Comparison of ENCODE assay signal across 8 cellular contexts in the genomic region with DNA sequence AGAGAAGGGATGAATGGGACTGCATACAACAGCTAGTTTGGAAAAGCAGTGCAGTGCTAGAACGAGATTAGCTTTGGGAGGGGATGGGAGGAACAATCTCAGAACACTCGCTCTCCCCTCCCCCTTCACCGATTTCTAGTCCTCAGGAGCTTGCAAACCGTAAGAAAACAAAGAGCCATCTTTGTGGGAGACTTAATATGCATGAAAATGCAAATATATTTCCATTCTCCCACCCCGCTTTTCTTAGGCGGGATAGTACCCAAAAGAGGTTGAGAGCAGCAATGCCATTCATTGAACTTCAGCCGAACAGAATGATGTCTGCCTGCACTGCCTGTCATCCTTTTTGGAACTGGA. TPM values are rescaled to one million over a fixed set of nuclear protein-coding genes. Genes with fewer than 3 reads are reported as not detected.
DNase-seq lines count a peak whose midpoint lies in the region; ATAC-seq, FAIRE-seq and TF ChIP-seq lines count a peak whose summit lies in the region.

No MANE protein-coding gene starts in this region.

- no peak for DNase-seq in A549 (ENCODE audit: low read depth in 1 of 2, low spot score in 1 of 2)
- peak; percentile 31 to 66 for DNase-seq in HAP-1 (ENCODE audit: low spot score in 2 of 2)
- no peak for DNase-seq in body of pancreas
- DNase-seq in NCI-H69 (lab: John Stamatoyannopoulos, UW): no peak
- no peak for DNase-seq in MV-4-11 (lab: John Stamatoyannopoulos, UW)

- TF ChIP-seq POLR2A in A549 (IDR thresholded peaks at IDR 0.05; ENCODE audit: low read length) (no peak), body of pancreas (IDR thresholded peaks at IDR 0.05) (no peak)

- TF ChIP-seq RAD21 in A549 (conservative IDR thresholded peaks at IDR 0.05 in 1 of 2, IDR thresholded peaks at IDR 0.05 in 1 of 2): no peak

- WGBS in A549 (ENCODE audit: missing lambda C conversion rate): 26% methylated on average over 7 of the region's 7 CpGs
- 36 to 40% methylated on average over 7 of the region's 7 CpGs for whole genome bisulfite sequencing in body of pancreas, 2 donors
- WGBS in mesodermal cell (ENCODE audit: insufficient coverage in 2 of 2), 2 experiments: 5 to 13% methylated on average over 2 to 3 of the region's 7 CpGs

- TF ChIP-seq CTCF in A549 (IDR thresholded peaks at IDR 0.05) (no peak), body of pancreas (IDR thresholded peaks at IDR 0.05) (no peak)

- POLR2A ChIA-PET in A549 (lab: Yijun Ruan, JAX): interaction anchor here (0.6 kb wide), 1 partner anchor 16 kb away, joined by 3 read pairs; no protein-coding TSS in a partner anchor

- H3K4me1 ChIP-seq in A549 (peaks cover 17% of the 10 kb centered on the region), HAP-1 (peaks cover 12% of the 10 kb centered on the region), body of pancreas (peaks cover 22% of the 10 kb centered on the region), mesodermal cell (ENCODE audit: control insufficient read depth, insufficient read depth, low read length, poor library complexity, severe bottlenecking) (peaks cover 13% of the 10 kb centered on the region)

- peak overlapping the region; percentile 94 for H3K4me3 ChIP-seq in A549
- H3K4me3 ChIP-seq in HAP-1: peak overlapping the region; percentile 77
- H3K4me3 ChIP-seq in body of pancreas: peak overlapping the region; percentile 62 to 86
- peak overlapping the region; percentile 89 for H3K4me3 ChIP-seq in mesodermal cell (ENCODE audit: extremely low read depth, insufficient read depth, low read length, poor library complexity, severe bottlenecking)

- intact Hi-C loops in body of pancreas (cut with DNase I): no loop called here

- no peak for FAIRE-seq in A549 (lab: Jason Lieb, UNC)

- H3K27me3 ChIP-seq in HAP-1 (ENCODE audit: low read depth) (no peaks in the 10 kb centered on the region), body of pancreas (no peaks in the 10 kb centered on the region)

- no peaks in the 10 kb centered on the region for H3K9me3 ChIP-seq in A549
- no peaks in the 10 kb centered on the region for H3K9me3 ChIP-seq in HAP-1
- no peaks in the 10 kb centered on the region for H3K9me3 ChIP-seq in body of pancreas
- H3K9me3 ChIP-seq in mesodermal cell (ENCODE audit: control insufficient read depth, low read length): no peaks in the 10 kb centered on the region

- peak overlapping the region; percentile 97 for H3K4me2 ChIP-seq in A549

- peak in 1 of 2 experiments; percentile 14; a peak in 2 of 6 replicates for ATAC-seq in A549
- ATAC-seq in body of pancreas: no peak
- no peak for ATAC-seq in GM19463 (IDR thresholded peaks at IDR 0.05; ENCODE audit: unreplicated experiment)
- no peak for ATAC-seq in GM18861 (IDR thresholded peaks at IDR 0.05; ENCODE audit: unreplicated experiment)

- in situ Hi-C loops in HAP-1 (cut with MboI; ENCODE audit: low sequenced_read_pairs): no loop called here

- peaks cover 41% of the 10 kb centered on the region for H3K36me3 ChIP-seq in HAP-1 (replicated peaks)
- H3K36me3 ChIP-seq in body of pancreas (replicated peaks in 1 of 2; ENCODE audit: insufficient read depth in 1 of 2, low read depth in 2 of 2): no peaks in the 10 kb centered on the region
- H3K36me3 ChIP-seq in mesodermal cell (ENCODE audit: control insufficient read depth, insufficient read depth, low read length): peaks cover 44% of the 10 kb centered on the region

- H3K27ac ChIP-seq in A549 (peak overlapping the region; percentile 96 to 97), body of pancreas (peak overlapping the region in 1 of 4 donors; percentile 64), mesodermal cell (ENCODE audit: low read depth, low read length, severe bottlenecking) (peak overlapping the region; percentile 73)

- no peak for TF ChIP-seq EP300 in A549 (IDR thresholded peaks at IDR 0.05)

- CTCF ChIA-PET in A549 (lab: Yijun Ruan, JAX): interaction anchor here (1.2 to 7.0 kb wide), 3 partner anchors 23 to 48 kb away, joined by 3 to 32 read pairs (median 7); a partner anchor contains a TSS

TF ChIP-seq in A549, 52 proteins besides CTCF, POLR2A, EP300 and RAD21:
- TF ChIP-seq, protein P1, sequence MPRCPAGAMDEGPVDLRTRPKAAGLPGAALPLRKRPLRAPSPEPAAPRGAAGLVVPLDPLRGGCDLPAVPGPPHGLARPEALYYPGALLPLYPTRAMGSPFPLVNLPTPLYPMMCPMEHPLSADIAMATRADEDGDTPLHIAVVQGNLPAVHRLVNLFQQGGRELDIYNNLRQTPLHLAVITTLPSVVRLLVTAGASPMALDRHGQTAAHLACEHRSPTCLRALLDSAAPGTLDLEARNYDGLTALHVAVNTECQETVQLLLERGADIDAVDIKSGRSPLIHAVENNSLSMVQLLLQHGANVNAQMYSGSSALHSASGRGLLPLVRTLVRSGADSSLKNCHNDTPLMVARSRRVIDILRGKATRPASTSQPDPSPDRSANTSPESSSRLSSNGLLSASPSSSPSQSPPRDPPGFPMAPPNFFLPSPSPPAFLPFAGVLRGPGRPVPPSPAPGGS (IDR thresholded peaks at IDR 0.05): no peak
- TF ChIP-seq RCOR1 (IDR thresholded peaks at IDR 0.05; ENCODE audit: low read depth, low read length) (no peak), CHD4 (IDR thresholded peaks at IDR 0.05; ENCODE audit: borderline replicate concordance) (no peak)

RNA-seq across cellular contexts. Expression of a gene that starts 1.1 kb away (rescaled TPM):
- 15.6 and 17.6 TPM in 2 replicates for polyA plus RNA-seq in A549 (2011; rRNA removed)
- polyA plus RNA-seq in A549 (2012; cell fraction: cytosol; rRNA removed): 46.0 and 55.7 TPM in 2 replicates
- polyA plus RNA-seq in A549 (2012; cell fraction: nucleus; rRNA removed): 38.7 and 42.5 TPM in 2 replicates
- 30.4 to 34.8 TPM (median 32.1 TPM) in 3 replicates for polyA plus RNA-seq in A549 (2017; fragmentation: RNase III; extraction: RNeasy Plus Mini Kit Qiagen cat#74134 plus additional on column Dnase treatment)
- 7.0 and 9.2 TPM in 2 replicates for polyA minus RNA-seq in A549 (2011; rRNA and poly(A)+ RNA removed)
- total RNA-seq in body of pancreas: 10 to 100 TPM in 1 of 2 donors, 1 to 10 TPM in 1; 3.6 to 16.2 TPM
- 69.9 TPM for polyA plus RNA-seq in mesodermal cell (2013, experiment 1 of 2)
- polyA plus RNA-seq in mesodermal cell (2013, experiment 2 of 2): 52.9 TPM

RNA-seq across cellular contexts. Expression of a gene that starts 24.6 kb away (rescaled TPM):
- polyA plus RNA-seq in A549 (2011; rRNA removed): 24.7 and 28.4 TPM in 2 replicates
- polyA plus RNA-seq in A549 (2012; cell fraction: cytosol; rRNA removed): 24.2 and 26.6 TPM in 2 replicates
- 23.9 and 29.8 TPM in 2 replicates for polyA plus RNA-seq in A549 (2012; cell fraction: nucleus; rRNA removed)
- polyA plus RNA-seq in A549 (2017; fragmentation: RNase III; extraction: RNeasy Plus Mini Kit Qiagen cat#74134 plus additional on column Dnase treatment): 19.7 to 20.4 TPM (median 20.2 TPM) in 3 replicates
- polyA minus RNA-seq in A549 (2011; rRNA and poly(A)+ RNA removed): 18.8 and 26.9 TPM in 2 replicates
- total RNA-seq in body of pancreas: 10 to 100 TPM; 32.2 to 33.9 TPM
- 22.3 TPM for polyA plus RNA-seq in mesodermal cell (2013, experiment 1 of 2)
- 19.3 TPM for polyA plus RNA-seq in mesodermal cell (2013, experiment 2 of 2)

RNA-seq across cellular contexts. Expression of a gene that starts 45.8 kb away (rescaled TPM):
- polyA plus RNA-seq in A549 (2011; rRNA removed) (2.4 and 3.0 TPM in 2 replicates), A549 (2017; fragmentation: RNase III; extraction: RNeasy Plus Mini Kit Qiagen cat#74134 plus additional on column Dnase treatment) (5.6 to 6.6 TPM (median 6.5 TPM) in 3 replicates)
- polyA plus RNA-seq in A549 (2012; cell fraction: cytosol; rRNA removed): 2.2 and 3.7 TPM in 2 replicates
- 7.1 and 11.9 TPM in 2 replicates for polyA plus RNA-seq in A549 (2012; cell fraction: nucleus; rRNA removed)
- polyA minus RNA-seq in A549 (2011; rRNA and poly(A)+ RNA removed): 1.9 and 2.6 TPM in 2 replicates
- 10 to 100 TPM; 13.2 to 23.1 TPM for total RNA-seq in body of pancreas
- polyA plus RNA-seq in mesodermal cell (2013, experiment 1 of 2): 18.4 TPM
- polyA plus RNA-seq in mesodermal cell (2013, experiment 2 of 2): 14.6 TPM

Comparison
In these comparisons a context has a peak if more than half of its experiments do, and no peak if none do; other contexts are left out.
1. DNase-seq: peak in HAP-1 (2 of 2); none in A549 (0 of 2), body of pancreas (0 of 4), NCI-H69 (single experiment) and MV-4-11 (single experiment).
2. Peak in every context shown above with its lines, with median percentiles within 50 percentile points of each other: H3K4me3 ChIP-seq.